Comparison of ENCODE assay signal across 31 cellular contexts in genomic region chr1:219430419-219430818, GRCh38.
"Had no signal": no experiment of that assay in that cellular context is flagged by ENCODE, and none has a peak within 500 bp of the region (broad histone marks: within the 10 kb centered on the region; RNA-seq: fewer than 3 reads in every experiment).

No MANE protein-coding gene starts in this region.

- H3K4me3 Mint-ChIP-seq: activated CD4-positive, alpha-beta memory T cell treated with anti-CD3 and anti-CD28 coated beads, Interleukin-2, amount 10 ng/mL, durations not matched to agents 7 days and 5 days; activated CD8-positive, alpha-beta memory T cell treated with anti-CD3 and anti-CD28 coated beads, Interleukin-2, amount 10 ng/mL, durations not matched to agents 7 days and 5 days; activated naive CD8-positive, alpha-beta T cell treated with anti-CD3 and anti-CD28 coated beads for 36 hours; central memory CD8-positive, alpha-beta T cell had no signal

- H3K4me1 Mint-ChIP-seq: activated CD8-positive, alpha-beta memory T cell treated with anti-CD3 and anti-CD28 coated beads, Interleukin-2, amount 10 ng/mL, durations not matched to agents 7 days and 5 days; activated naive CD8-positive, alpha-beta T cell treated with anti-CD3 and anti-CD28 coated beads for 36 hours; central memory CD8-positive, alpha-beta T cell had no signal

- H3K27ac Mint-ChIP-seq: activated CD4-positive, alpha-beta memory T cell treated with anti-CD3 and anti-CD28 coated beads, Interleukin-2, amount 10 ng/mL, durations not matched to agents 7 days and 5 days; activated CD8-positive, alpha-beta memory T cell treated with anti-CD3 and anti-CD28 coated beads, Interleukin-2, amount 10 ng/mL, durations not matched to agents 7 days and 5 days; activated naive CD8-positive, alpha-beta T cell treated with anti-CD3 and anti-CD28 coated beads for 36 hours had no signal

- H3K9me3 Mint-ChIP-seq: activated naive CD8-positive, alpha-beta T cell treated with anti-CD3 and anti-CD28 coated beads for 36 hours; central memory CD8-positive, alpha-beta T cell had no signal

- DNase-seq: activated CD4-positive, alpha-beta memory T cell treated with anti-CD3 and anti-CD28 coated beads, Interleukin-2, amount 10 ng/mL, durations not matched to agents 7 days and 5 days; activated CD4-positive, alpha-beta T cell treated with anti-CD3 and anti-CD28 coated beads for 4 hours; activated CD8-positive, alpha-beta memory T cell treated with anti-CD3 and anti-CD28 coated beads for 24 hours; activated CD8-positive, alpha-beta memory T cell treated with anti-CD3 and anti-CD28 coated beads, Interleukin-2, amount 10 ng/mL, durations not matched to agents 7 days and 5 days; activated CD8-positive, alpha-beta memory T cell treated with anti-CD3 and anti-CD28 coated beads, Interleukin-2, amount 50 U/mL, for 48 hours; activated effector memory CD4-positive, alpha-beta T cell treated with anti-CD3 and anti-CD28 coated beads, Interleukin-2, amount 50 U/mL, for 16 hours; activated naive CD4-positive, alpha-beta T cell; activated naive CD4-positive, alpha-beta T cell treated with anti-CD3 and anti-CD28 coated beads, Interleukin-2, amount 50 U/mL, for 16 hours; activated naive CD8-positive, alpha-beta T cell treated with anti-CD3 and anti-CD28 coated beads for 36 hours; activated T-cell treated with anti-CD3 and anti-CD28 coated beads, Interleukin-2, amount 50 U/mL, for 48 hours; Karpas-422; KBM-7; MG63; NCI-H1048; NCI-H1105 treated with DMSO at 0.1 percent for 48 hours; NCI-H1436; NCI-H1694 treated with DMSO at 0.1 percent for 48 hours; NCI-H2029; NCI-H345; NCI-H526; NCI-H748 treated with DMSO at 0.1 percent for 48 hours; NK-92 treated with Interleukin-12 subunit alpha and Interleukin-12 subunit beta, amount 100 ng/mL, for 24 hours; PC-3; Peyer's patch; SIG-M5; SW 1271; T-helper 1 cell; T-helper 9 cell; WERI-Rb-1 had no signal

- H3K27me3 Mint-ChIP-seq: activated CD4-positive, alpha-beta memory T cell treated with anti-CD3 and anti-CD28 coated beads, Interleukin-2, amount 10 ng/mL, durations not matched to agents 7 days and 5 days; activated naive CD8-positive, alpha-beta T cell treated with anti-CD3 and anti-CD28 coated beads for 36 hours had no signal

- H3K36me3 Mint-ChIP-seq: activated CD8-positive, alpha-beta memory T cell treated with anti-CD3 and anti-CD28 coated beads, Interleukin-2, amount 10 ng/mL, durations not matched to agents 7 days and 5 days; activated naive CD8-positive, alpha-beta T cell treated with anti-CD3 and anti-CD28 coated beads for 36 hours had no signal

- ATAC-seq: activated CD8-positive, alpha-beta memory T cell treated with anti-CD3 and anti-CD28 coated beads, Interleukin-2, amount 10 ng/mL, durations not matched to agents 7 days and 5 days; PC-3; Right ventricle myocardium inferior had no signal
